ENCODE assay signal across 9 cellular contexts in genomic region chr1:1788646-1789431, GRCh38. TPM values are rescaled to one million over a fixed set of nuclear protein-coding genes. Genes with fewer than 3 reads are reported as not detected.
DNase-seq lines count a peak whose midpoint lies in the region; ATAC-seq and TF ChIP-seq lines count a peak whose summit lies in the region.
"Had no signal": no experiment of that assay in that cellular context is flagged by ENCODE, and none has a peak within 500 bp of the region (broad histone marks: within the 10 kb centered on the region; RNA-seq: fewer than 3 reads in every experiment).

No MANE protein-coding gene starts in this region.

- H3K4me1 ChIP-seq in breast epithelium = no peaks in the 10 kb centered on the region
- no peaks in the 10 kb centered on the region for H3K4me1 ChIP-seq in CD4-positive, alpha-beta memory T cell (ENCODE audit: insufficient read depth, low read length)

- TF ChIP-seq CTCF in Calu3 (IDR thresholded peaks at IDR 0.05; ENCODE audit: unreplicated experiment) (no peak), HL-60 (IDR thresholded peaks at IDR 0.05; ENCODE audit: insufficient read depth, low read length) (peak; percentile 27), breast epithelium (IDR thresholded peaks at IDR 0.05) (no peak)

- no peak overlapping the region for H3K27ac Mint-ChIP-seq in Calu3 (ENCODE audit: unreplicated experiment)
- H3K27ac Mint-ChIP-seq in CD4-positive, alpha-beta memory T cell = peak overlapping the region in 3 of 7 donors; percentile 22 to 86 (median 65)
- H3K27ac Mint-ChIP-seq: nephron had no signal

- H3K36me3 Mint-ChIP-seq in Calu3 (ENCODE audit: insufficient read depth, unreplicated experiment) = peaks cover 73% of the 10 kb centered on the region
- H3K36me3 Mint-ChIP-seq in CD4-positive, alpha-beta memory T cell = peaks cover 64 to 83% of the 10 kb centered on the region in 2 donors

- H3K9me3 ChIP-seq in breast epithelium = no peaks in the 10 kb centered on the region
- no peaks in the 10 kb centered on the region for H3K9me3 ChIP-seq in CD4-positive, alpha-beta memory T cell (ENCODE audit: control insufficient read depth in 1 of 2, low read length in 2 of 2)

- H3K4me3 Mint-ChIP-seq in Calu3 (ENCODE audit: low read depth, unreplicated experiment) = no peak overlapping the region
- H3K4me3 Mint-ChIP-seq in CD4-positive, alpha-beta memory T cell = no peak overlapping the region
- H3K4me3 Mint-ChIP-seq: nephron had no signal

- H3K27me3 Mint-ChIP-seq in Calu3 (ENCODE audit: unreplicated experiment) = no peaks in the 10 kb centered on the region
- no peaks in the 10 kb centered on the region for H3K27me3 Mint-ChIP-seq in CD4-positive, alpha-beta memory T cell

- H3K27ac ChIP-seq in HL-60 (replicated peaks) (no peak overlapping the region), breast epithelium (peak overlapping the region; percentile 21 to 48)
- H3K27ac ChIP-seq in CD4-positive, alpha-beta memory T cell (ENCODE audit: low read depth, low read length) = no peak overlapping the region

- POLR2A ChIA-PET in CD4-positive, alpha-beta memory T cell (lab: Charles Lee; ENCODE audit: partially characterized antibody) = interaction anchor here (1.0 kb wide), 1 partner anchor 9 kb away, joined by 3 read pairs; no protein-coding TSS in a partner anchor

- intact Hi-C loops in Calu3 (cut with micrococcal nuclease; ENCODE audit: unreplicated experiment) = loop anchor here (10.0 kb wide), 1 partner anchor 116 kb away; no protein-coding TSS in a partner anchor
- intact Hi-C loops in breast epithelium (cut with DNase I; ENCODE audit: low total_unique reads) = no loop called here
- intact Hi-C loops in CD4-positive, alpha-beta memory T cell (cut with micrococcal nuclease) = no loop called here

- ATAC-seq in GM21447 (IDR thresholded peaks at IDR 0.05; ENCODE audit: unreplicated experiment) (no peak), HG02870 (IDR thresholded peaks at IDR 0.05; ENCODE audit: unreplicated experiment) (no peak), HG03196 (IDR thresholded peaks at IDR 0.05; ENCODE audit: unreplicated experiment) (no peak)

- H3K4me1 Mint-ChIP-seq in Calu3 (ENCODE audit: low read depth, unreplicated experiment) = no peaks in the 10 kb centered on the region
- H3K4me1 Mint-ChIP-seq in CD4-positive, alpha-beta memory T cell = peaks cover 3 to 16% (median 7%) of the 10 kb centered on the region in 4 donors
- H3K4me1 Mint-ChIP-seq: nephron had no signal

- H3K4me3 ChIP-seq in HL-60 (replicated peaks; ENCODE audit: insufficient read depth, low read length) = no peak overlapping the region
- no peak overlapping the region for H3K4me3 ChIP-seq in breast epithelium
- no peak overlapping the region for H3K4me3 ChIP-seq in CD4-positive, alpha-beta memory T cell (ENCODE audit: low read length in 2 of 2)

- TF ChIP-seq POLR2A in breast epithelium (IDR thresholded peaks at IDR 0.05) = no peak

- peaks cover 9% of the 10 kb centered on the region for H3K36me3 ChIP-seq in breast epithelium
- H3K36me3 ChIP-seq in CD4-positive, alpha-beta memory T cell (ENCODE audit: insufficient read depth, low read length) = peaks cover 84% of the 10 kb centered on the region

- H3K27me3 ChIP-seq in HL-60 (ENCODE audit: insufficient read depth, poor library complexity, severe bottlenecking) (no peaks in the 10 kb centered on the region), breast epithelium (no peaks in the 10 kb centered on the region)
- no peaks in the 10 kb centered on the region for H3K27me3 ChIP-seq in CD4-positive, alpha-beta memory T cell (ENCODE audit: insufficient read depth, low read length)

- no TSS peak for BruUV-seq in Calu3 (replicated peaks; lab: Mats Ljungman, UMichigan)

- H3K9me3 Mint-ChIP-seq in Calu3 (ENCODE audit: low read depth, unreplicated experiment) = no peaks in the 10 kb centered on the region
- H3K9me3 Mint-ChIP-seq in CD4-positive, alpha-beta memory T cell = no peaks in the 10 kb centered on the region
- H3K9me3 Mint-ChIP-seq: nephron had no signal

- DNase-seq in Calu3 = peak; percentile 12
- peak in 1 of 2 experiments; percentile 34 for DNase-seq in HL-60 (ENCODE audit: low read depth in 1 of 2, low spot score in 1 of 2)
- no peak for DNase-seq in breast epithelium (ENCODE audit: low spot score in 2 of 2)
- DNase-seq in midbrain (lab: John Stamatoyannopoulos, UW) = peak; percentile 16
- no peak for DNase-seq in CD4-positive, alpha-beta memory T cell

- CTCF ChIA-PET in Calu3 (lab: Charles Lee) = interaction anchor here (0.6 kb wide), 1 partner anchor 19 kb away, joined by 5 read pairs; no protein-coding TSS in a partner anchor
- CTCF ChIA-PET in CD4-positive, alpha-beta memory T cell (lab: Charles Lee; ENCODE audit: partially characterized antibody) = interaction anchor here (1.2 to 1.3 kb wide), 2 partner anchors 29 to 120 kb away, joined by 3 to 4 read pairs; no protein-coding TSS in a partner anchor

RNA-seq across cellular contexts. Expression of gene NADK, which starts 10.6 kb away (rescaled TPM):
- total RNA-seq in Calu3 (2022) (92.2 and 103 TPM in 2 replicates), breast epithelium (10 to 100 TPM; 71.1 to 89.1 (median 87.4) TPM)
- 10 to 100 TPM; 48.9 to 56.0 TPM for total RNA-seq in CD4-positive, alpha-beta memory T cell
- 10 to 100 TPM; 21.0 to 28.1 TPM for polyA plus RNA-seq in CD4-positive, alpha-beta memory T cell

Comparison
In these comparisons a context has a peak if more than half of its experiments do, and no peak if none do; other contexts are left out.
1. DNase-seq: peak in Calu3 (single experiment) and midbrain (single experiment); none in breast epithelium (0 of 2) and CD4-positive, alpha-beta memory T cell (0 of 5).
2. H3K27ac ChIP-seq: peak in breast epithelium (2 of 2); none in HL-60 (single experiment) and CD4-positive, alpha-beta memory T cell (single experiment).